In genomic region chr5:16737620-16738364, GRCh38 we compare ENCODE assay signal across 15 cellular contexts.
DNase-seq lines count a peak whose midpoint lies in the region; ATAC-seq and TF ChIP-seq lines count a peak whose summit lies in the region.
"Had no signal": no experiment of that assay in that cellular context is flagged by ENCODE, and none has a peak within 500 bp of the region (broad histone marks: within the 10 kb centered on the region; RNA-seq: fewer than 3 reads in every experiment).

No MANE protein-coding gene starts in this region.

- intact Hi-C loops in Caco-2 (cut with micrococcal nuclease; ENCODE audit: unreplicated experiment) (loop anchor here (5.0 kb wide), 1 partner anchor 150 kb away; no protein-coding TSS in a partner anchor), ovary (cut with DNase I) (no loop called here)
- intact Hi-C loops in activated CD4-positive, alpha-beta T cell treated with anti-CD3 and anti-CD28 coated beads for 36 hours (cut with DNase I, micrococcal nuclease): no loop called here

- H3K27ac ChIP-seq in OCI-LY3 (ENCODE audit: low read length) (no peak overlapping the region), epithelial cell of prostate (peak overlapping the region; percentile 99), ovary (no peak overlapping the region)
- H3K27ac ChIP-seq: heart left ventricle had no signal

- POLR2A ChIA-PET in Caco-2 (lab: Charles Lee): no interaction called here
- POLR2A ChIA-PET in activated CD4-positive, alpha-beta T cell treated with anti-CD3 and anti-CD28 coated beads for 36 hours (lab: Charles Lee): interaction anchor here (0.5 kb wide), 1 partner anchor 23 kb away, joined by 5 read pairs; no protein-coding TSS in a partner anchor

- H3K79me2 ChIP-seq in OCI-LY3 (ENCODE audit: low read length): no peaks in the 10 kb centered on the region

- peaks cover 31% of the 10 kb centered on the region for H3K4me1 Mint-ChIP-seq in Caco-2 (ENCODE audit: low read depth, unreplicated experiment)
- peaks cover 1% of the 10 kb centered on the region for H3K4me1 Mint-ChIP-seq in activated CD4-positive, alpha-beta T cell treated with anti-CD3 and anti-CD28 coated beads for 36 hours

- H4K20me1 ChIP-seq in OCI-LY3 (ENCODE audit: insufficient read depth, low read length): no peaks in the 10 kb centered on the region

- BruUV-seq in Caco-2 (replicated peaks; lab: Mats Ljungman, UMichigan): no TSS peak

- H3K4me3 ChIP-seq in Caco-2 (ENCODE audit: low read depth, low read length) (no peak overlapping the region), OCI-LY3 (ENCODE audit: low read length) (peak overlapping the region; percentile 15; the same call in 1 of the 2 replicates), mucosa of stomach (ENCODE audit: low read length) (no peak overlapping the region), ovary (no peak overlapping the region)
- H3K4me3 ChIP-seq: heart left ventricle had no signal

- H3K4me3 Mint-ChIP-seq in Caco-2 (ENCODE audit: unreplicated experiment): peak overlapping the region; percentile 2
- H3K4me3 Mint-ChIP-seq in activated CD4-positive, alpha-beta T cell treated with anti-CD3 and anti-CD28 coated beads for 36 hours: no peak overlapping the region
- H3K4me3 Mint-ChIP-seq: activated naive CD8-positive, alpha-beta T cell; T-helper 2 cell treated with Interferon-gamma antibody and Interleukin-4, amounts not matched to agents 5 μg/mL and 100 μg/mL, for 36 hours had no signal

- CTCF ChIA-PET in Caco-2 (lab: Charles Lee): no interaction called here
- CTCF ChIA-PET in activated CD4-positive, alpha-beta T cell treated with anti-CD3 and anti-CD28 coated beads for 36 hours (lab: Charles Lee): interaction anchor here (0.6 to 0.7 kb wide), 2 partner anchors 28 to 250 kb away, joined by 3 to 5 read pairs; no protein-coding TSS in a partner anchor

- H3K36me3 Mint-ChIP-seq in Caco-2 (ENCODE audit: insufficient read depth, unreplicated experiment): peaks cover 87% of the 10 kb centered on the region
- no peaks in the 10 kb centered on the region for H3K36me3 Mint-ChIP-seq in activated CD4-positive, alpha-beta T cell treated with anti-CD3 and anti-CD28 coated beads for 36 hours (ENCODE audit: low read depth)

- H3K4me1 ChIP-seq in Caco-2: peaks cover 20% of the 10 kb centered on the region
- peaks cover 31% of the 10 kb centered on the region for H3K4me1 ChIP-seq in OCI-LY3 (ENCODE audit: low read length)
- peaks cover 31% of the 10 kb centered on the region for H3K4me1 ChIP-seq in mucosa of stomach (ENCODE audit: control insufficient read depth, insufficient read depth, low read length)
- H3K4me1 ChIP-seq in ovary (ENCODE audit: insufficient read depth): peaks cover 2% of the 10 kb centered on the region

- TF ChIP-seq POLR2A in ovary (IDR thresholded peaks at IDR 0.05): no peak

- no peaks in the 10 kb centered on the region for H3K9me3 ChIP-seq in Caco-2
- H3K9me3 ChIP-seq in OCI-LY3 (ENCODE audit: insufficient read depth, low read length): no peaks in the 10 kb centered on the region
- no peaks in the 10 kb centered on the region for H3K9me3 ChIP-seq in mucosa of stomach (ENCODE audit: control insufficient read depth, low read length)
- H3K9me3 ChIP-seq in ovary: no peaks in the 10 kb centered on the region
- H3K9me3 ChIP-seq: heart left ventricle had no signal

- H3K9ac ChIP-seq in OCI-LY3 (ENCODE audit: low read length) (no peak overlapping the region), mucosa of stomach (ENCODE audit: low read length) (peak overlapping the region; percentile 8)

- H3K9me3 Mint-ChIP-seq in Caco-2 (ENCODE audit: unreplicated experiment): no peaks in the 10 kb centered on the region
- no peaks in the 10 kb centered on the region for H3K9me3 Mint-ChIP-seq in activated CD4-positive, alpha-beta T cell treated with anti-CD3 and anti-CD28 coated beads for 36 hours (ENCODE audit: low read depth)
- H3K9me3 Mint-ChIP-seq: T-helper 2 cell treated with Interferon-gamma antibody and Interleukin-4, amounts not matched to agents 5 μg/mL and 100 μg/mL, for 36 hours had no signal

- no peaks in the 10 kb centered on the region for H3K27me3 ChIP-seq in Caco-2 (replicated peaks; ENCODE audit: control insufficient read depth, insufficient read depth, low read length)
- no peaks in the 10 kb centered on the region for H3K27me3 ChIP-seq in OCI-LY3 (ENCODE audit: low read depth, low read length)
- no peaks in the 10 kb centered on the region for H3K27me3 ChIP-seq in mucosa of stomach (ENCODE audit: control insufficient read depth, insufficient read depth, low read length)
- H3K27me3 ChIP-seq in ovary: no peaks in the 10 kb centered on the region

- DNase-seq in Caco-2 (no peak), epithelial cell of prostate (ENCODE audit: low read depth, low spot score) (no peak), ovary (no peak), mucosa of gallbladder (ENCODE audit: low spot score) (no peak)
- no peak for DNase-seq in activated CD4-positive, alpha-beta T cell treated with anti-CD3 and anti-CD28 coated beads for 36 hours
- DNase-seq: AML-193, cortex of kidney, heart left ventricle, NCI-H2107, OCI-M1 had no signal

- H3K4me2 ChIP-seq in OCI-LY3 (ENCODE audit: low read length): peak overlapping the region; percentile 57

- H3K27ac Mint-ChIP-seq in Caco-2 (ENCODE audit: unreplicated experiment): peak overlapping the region; percentile 17
- no peak overlapping the region for H3K27ac Mint-ChIP-seq in activated CD4-positive, alpha-beta T cell treated with anti-CD3 and anti-CD28 coated beads for 36 hours
- H3K27ac Mint-ChIP-seq: activated naive CD8-positive, alpha-beta T cell; T-helper 2 cell treated with Interferon-gamma antibody and Interleukin-4, amounts not matched to agents 5 μg/mL and 100 μg/mL, for 36 hours had no signal

- TF ChIP-seq EP300 in ovary (IDR thresholded peaks at IDR 0.05): no peak

- H3K36me3 ChIP-seq in Caco-2 (ENCODE audit: control insufficient read depth, insufficient read depth, low read length): no peaks in the 10 kb centered on the region; the same call in 1 of the 2 replicates
- no peaks in the 10 kb centered on the region for H3K36me3 ChIP-seq in OCI-LY3 (replicated peaks; ENCODE audit: low read depth, low read length)
- no peaks in the 10 kb centered on the region for H3K36me3 ChIP-seq in mucosa of stomach (ENCODE audit: control insufficient read depth, insufficient read depth, low read length)
- no peaks in the 10 kb centered on the region for H3K36me3 ChIP-seq in ovary

- H3K27me3 Mint-ChIP-seq in Caco-2 (ENCODE audit: insufficient read depth, unreplicated experiment): no peaks in the 10 kb centered on the region
- peaks cover 30% of the 10 kb centered on the region for H3K27me3 Mint-ChIP-seq in activated CD4-positive, alpha-beta T cell treated with anti-CD3 and anti-CD28 coated beads for 36 hours

- H2AFZ ChIP-seq in OCI-LY3 (ENCODE audit: low read depth, low read length): 0 out of 2 replicates have a peak overlapping the region, but pooled peaks have one; percentile 58

- 86 to 90% (median 88%) methylated on average over 11 of the region's 11 CpGs for WGBS in ovary, 3 donors

- no peak for TF ChIP-seq CTCF in Caco-2 (IDR thresholded peaks at IDR 0.05; ENCODE audit: insufficient read depth in 1 of 2, low read depth in 1 of 2, low read length in 1 of 2, severe bottlenecking in 1 of 2, unreplicated experiment in 1 of 2)
- TF ChIP-seq CTCF in OCI-LY3 (IDR thresholded peaks at IDR 0.05; ENCODE audit: low read depth, low read length): no peak
- TF ChIP-seq CTCF in ovary (IDR thresholded peaks at IDR 0.05): no peak

- no peak for ATAC-seq in HG03378 (IDR thresholded peaks at IDR 0.05; ENCODE audit: unreplicated experiment)
- ATAC-seq in activated CD4-positive, alpha-beta T cell treated with anti-CD3 and anti-CD28 coated beads for 36 hours: no peak
- ATAC-seq: heart left ventricle had no signal
